ENCODE assay signal across 9 cellular contexts in the genomic region with DNA sequence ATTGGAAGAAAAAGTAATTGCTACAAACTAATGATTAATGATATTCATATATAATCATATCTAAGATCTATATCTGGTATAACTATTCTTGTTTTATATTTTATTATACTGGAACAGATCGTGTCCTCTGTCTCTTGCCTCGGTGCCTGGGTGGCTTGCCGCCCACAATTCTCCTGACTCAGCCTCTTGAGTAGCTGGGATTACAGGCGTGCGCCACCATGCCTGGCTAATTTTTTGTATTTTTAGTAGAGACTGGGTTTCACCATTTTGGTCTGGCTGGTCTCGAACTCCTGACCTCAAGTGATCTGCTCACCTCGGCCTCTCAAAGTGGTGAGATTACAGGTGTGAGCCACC. TPM values are rescaled to one million over a fixed set of nuclear protein-coding genes. Genes with fewer than 3 reads are reported as not detected.
"Had no signal": no experiment of that assay in that cellular context is flagged by ENCODE, and none has a peak within 500 bp of the region (broad histone marks: within the 10 kb centered on the region; RNA-seq: fewer than 3 reads in every experiment).

No MANE protein-coding gene starts in this region.

RNA-seq across cellular contexts. Expression of gene SULT1A2, which starts 19.4 kb away (rescaled TPM):
- total RNA-seq: activated T-cell treated with anti-CD3 and anti-CD28 coated beads, Interleukin-2, amount 50 U/mL, for 4 hours; astrocyte; bronchial epithelial cell; LHCN-M2; SJCRH30 had no signal

RNA-seq across cellular contexts. Expression of gene NPIPB8, which starts 21.7 kb away (rescaled TPM):
- total RNA-seq: activated naive CD4-positive, alpha-beta T cell treated with anti-CD3 and anti-CD28 coated beads for 36 hours; adrenal gland; astrocyte; bronchial epithelial cell; NCI-H460; SJCRH30 had no signal
- polyA plus RNA-seq: adrenal gland, SK-N-SH had no signal
